Comparison of ENCODE assay signal across 8 cellular contexts in genomic region chr14:67694791-67695393, GRCh38. TPM values are rescaled to one million over a fixed set of nuclear protein-coding genes. Genes with fewer than 3 reads are reported as not detected.
DNase-seq lines count a peak whose midpoint lies in the region; ATAC-seq lines count a peak whose summit lies in the region.

No MANE protein-coding gene starts in this region.

- peaks cover 5% of the 10 kb centered on the region for H3K4me1 ChIP-seq in mucosa of stomach (ENCODE audit: control insufficient read depth, insufficient read depth, low read length)

- DNase-seq in Caki2 (ENCODE audit: low read depth) (peak; percentile 71), HT1080 (ENCODE audit: low read depth) (peak; percentile 90), NOMO-1 treated with dmso at 0.1 percent for 144 hours (lab: John Stamatoyannopoulos, UW; ENCODE audit: unreplicated experiment) (peak; percentile 40), epithelial cell of prostate (ENCODE audit: low read depth, low spot score) (peak; percentile 89)
- DNase-seq in activated CD8-positive, alpha-beta memory T cell treated with anti-CD3 and anti-CD28 coated beads, Interleukin-2, amount 50 U/mL, for 4 hours: peak; percentile 65
- DNase-seq in stimulated activated CD8-positive, alpha-beta memory T cell treated with anti-CD3 and anti-CD28 coated beads, Interleukin-7, amount 100 ng/mL, for 4 hours (ENCODE audit: low read depth in 2 of 2): peak; percentile 61 to 67

- H3K9ac ChIP-seq in mucosa of stomach (ENCODE audit: low read length): peak overlapping the region; percentile 90

- H3K4me3 ChIP-seq in mucosa of stomach (ENCODE audit: low read length): peak overlapping the region; percentile 83

- in situ Hi-C loops in Caki2 (cut with HindIII; ENCODE audit: low pct_unique_long_range_greater_than_20kb, low sequenced_read_pairs): no loop called here

- H3K9me3 ChIP-seq in mucosa of stomach (ENCODE audit: control insufficient read depth, low read length): no peaks in the 10 kb centered on the region

- H3K27me3 ChIP-seq in mucosa of stomach (ENCODE audit: control insufficient read depth, insufficient read depth, low read length): no peaks in the 10 kb centered on the region

- peak overlapping the region; percentile 95 for H3K27ac ChIP-seq in epithelial cell of prostate

- peak; percentile 94 for ATAC-seq in GM21367 (IDR thresholded peaks at IDR 0.05; ENCODE audit: unreplicated experiment)

- H3K36me3 ChIP-seq in mucosa of stomach (ENCODE audit: control insufficient read depth, insufficient read depth, low read length): no peaks in the 10 kb centered on the region

RNA-seq across cellular contexts. Expression of gene RDH11, which starts 0.7 kb away (rescaled TPM):
- total RNA-seq in Caki2 (2014; rRNA removed; shearing (Covaris generic); ENCODE audit: low replicate concordance): 33.2 and 37.7 TPM in 2 replicates
- total RNA-seq in HT1080 (2014; rRNA removed; shearing (Covaris generic)): 76.1 and 91.2 TPM in 2 replicates
- polyA plus RNA-seq in HT1080 (2015; cell fraction: cytosol; rRNA removed): 89.0 and 98.8 TPM in 2 replicates
- 198 and 218 TPM in 2 replicates for polyA plus RNA-seq in HT1080 (2015; cell fraction: nucleus; rRNA removed)

RNA-seq across cellular contexts. Expression of gene RDH12, which starts 6.8 kb away (rescaled TPM):
- total RNA-seq in Caki2 (2014; rRNA removed; shearing (Covaris generic); ENCODE audit: low replicate concordance): not detected in 2 replicates
- 0.23 and 0.29 TPM in 2 replicates for total RNA-seq in HT1080 (2014; rRNA removed; shearing (Covaris generic))
- polyA plus RNA-seq in HT1080 (2015; cell fraction: cytosol; rRNA removed): 0.11 and 0.13 TPM in 2 replicates
- polyA plus RNA-seq in HT1080 (2015; cell fraction: nucleus; rRNA removed): 0.35 and 0.64 TPM in 2 replicates

RNA-seq across cellular contexts. Expression of gene VTI1B, which starts 20.5 kb away (rescaled TPM):
- total RNA-seq in Caki2 (2014; rRNA removed; shearing (Covaris generic); ENCODE audit: low replicate concordance): 34.5 and 40.2 TPM in 2 replicates
- total RNA-seq in HT1080 (2014; rRNA removed; shearing (Covaris generic)): 80.2 and 96.1 TPM in 2 replicates
- polyA plus RNA-seq in HT1080 (2015; cell fraction: cytosol; rRNA removed): 49.2 and 56.2 TPM in 2 replicates
- 16.0 and 16.2 TPM in 2 replicates for polyA plus RNA-seq in HT1080 (2015; cell fraction: nucleus; rRNA removed)

Comparison
In these comparisons a context has a peak if more than half of its experiments do, and no peak if none do; other contexts are left out.
1. Peak in every context shown above with its lines: DNase-seq, ATAC-seq, H3K4me3 ChIP-seq and H3K27ac ChIP-seq.
2. DNase-seq: peak in every context shown above with its lines; median percentile 90 in HT1080; 89 in epithelial cell of prostate; 71 in Caki2; 65 in activated CD8-positive, alpha-beta memory T cell treated with anti-CD3 and anti-CD28 coated beads, Interleukin-2, amount 50 U/mL, for 4 hours; 64 in stimulated activated CD8-positive, alpha-beta memory T cell treated with anti-CD3 and anti-CD28 coated beads, Interleukin-7, amount 100 ng/mL, for 4 hours; 40 in NOMO-1 treated with dmso at 0.1 percent for 144 hours.